8 cellular contexts compared by ENCODE assay signal in genomic region chr7:72924417-72924747, GRCh38. TPM values are rescaled to one million over a fixed set of nuclear protein-coding genes. Genes with fewer than 3 reads are reported as not detected.
DNase-seq lines count a peak whose midpoint lies in the region; ATAC-seq and TF ChIP-seq lines count a peak whose summit lies in the region.

No MANE protein-coding gene starts in this region.

- peaks cover 32% of the 10 kb centered on the region for H3K36me3 Mint-ChIP-seq in activated naive CD8-positive, alpha-beta T cell treated with anti-CD3 and anti-CD28 coated beads for 36 hours

- no peaks in the 10 kb centered on the region for H3K27me3 Mint-ChIP-seq in activated naive CD8-positive, alpha-beta T cell treated with anti-CD3 and anti-CD28 coated beads for 36 hours

- TF ChIP-seq CTCF in kidney epithelial cell (IDR thresholded peaks at IDR 0.05; ENCODE audit: insufficient read depth, low read length, poor library complexity, severe bottlenecking) (no peak), thoracic aorta (IDR thresholded peaks at IDR 0.05) (no peak)

- DNase-seq in activated naive CD8-positive, alpha-beta T cell treated with anti-CD3 and anti-CD28 coated beads for 36 hours, result no peak
- no peak for DNase-seq in kidney epithelial cell (ENCODE audit: low read depth)
- no peak for DNase-seq in thoracic aorta (ENCODE audit: low spot score)
- no peak for DNase-seq in NCI-H2107 (lab: John Stamatoyannopoulos, UW)
- no peak for DNase-seq in HK-2 (ENCODE audit: unreplicated experiment)
- no peak for DNase-seq in NCI-H146 (lab: John Stamatoyannopoulos, UW)

- H3K4me1 ChIP-seq in thoracic aorta (ENCODE audit: control insufficient read depth in 1 of 2, low read depth in 2 of 2), result peaks cover 15 to 16% of the 10 kb centered on the region in 2 donors

- peaks cover 27% of the 10 kb centered on the region for H3K4me1 Mint-ChIP-seq in activated naive CD8-positive, alpha-beta T cell treated with anti-CD3 and anti-CD28 coated beads for 36 hours

- H3K4me3 Mint-ChIP-seq in activated naive CD8-positive, alpha-beta T cell treated with anti-CD3 and anti-CD28 coated beads for 36 hours, result peak overlapping the region; percentile 100

- H3K4me3 ChIP-seq in kidney epithelial cell (ENCODE audit: low read depth, low read length), result peak overlapping the region; percentile 95
- peak overlapping the region; percentile 91 for H3K4me3 ChIP-seq in thoracic aorta

- H3K27me3 ChIP-seq in kidney epithelial cell (ENCODE audit: control insufficient read depth, insufficient read depth, low read length) (no peaks in the 10 kb centered on the region), thoracic aorta (replicated peaks; ENCODE audit: insufficient read depth) (no peaks in the 10 kb centered on the region)

- peak overlapping the region; percentile 84 to 90 for H3K27ac ChIP-seq in thoracic aorta

- no peaks in the 10 kb centered on the region for H3K9me3 ChIP-seq in thoracic aorta

- peak; percentile 5 for ATAC-seq in GM19328 (IDR thresholded peaks at IDR 0.05; ENCODE audit: unreplicated experiment)
- ATAC-seq in HG03280 (IDR thresholded peaks at IDR 0.05; ENCODE audit: unreplicated experiment), result peak; percentile 22
- no peak for ATAC-seq in thoracic aorta (ENCODE audit: insufficient number of reproducible peaks, low FRiP score, low read depth)

- no peaks in the 10 kb centered on the region for H3K36me3 ChIP-seq in kidney epithelial cell (ENCODE audit: control insufficient read depth, insufficient read depth, low read length)
- peaks cover 8% of the 10 kb centered on the region for H3K36me3 ChIP-seq in thoracic aorta

- peak overlapping the region; percentile 100 for H3K27ac Mint-ChIP-seq in activated naive CD8-positive, alpha-beta T cell treated with anti-CD3 and anti-CD28 coated beads for 36 hours

- no peaks in the 10 kb centered on the region for H3K9me3 Mint-ChIP-seq in activated naive CD8-positive, alpha-beta T cell treated with anti-CD3 and anti-CD28 coated beads for 36 hours

RNA-seq across cellular contexts. Expression of gene POM121, which starts 0.5 kb away (rescaled TPM):
- total RNA-seq in activated naive CD8-positive, alpha-beta T cell treated with anti-CD3 and anti-CD28 coated beads for 36 hours, result 10 to 100 TPM; 82.5 to 86.6 TPM
- total RNA-seq in kidney epithelial cell (17.8 and 21.0 TPM in 2 replicates), thoracic aorta (10 to 100 TPM; 21.5 to 25.5 TPM)

RNA-seq across cellular contexts. Expression of gene TRIM74, which starts 44.9 kb away (rescaled TPM):
- total RNA-seq in activated naive CD8-positive, alpha-beta T cell treated with anti-CD3 and anti-CD28 coated beads for 36 hours, result under 1 TPM in 1 of 2 experiments, not detected in 1; 0.35 TPM
- total RNA-seq in kidney epithelial cell, result 0.33 TPM in 1 of 2 replicates, not detected in the other
- total RNA-seq in thoracic aorta, result not detected
